In genomic region chr12:68772714-68773113, GRCh38 we compare ENCODE assay signal across 14 cellular contexts. TPM values are rescaled to one million over a fixed set of nuclear protein-coding genes. Genes with fewer than 3 reads are reported as not detected.
DNase-seq lines count a peak whose midpoint lies in the region; ATAC-seq, FAIRE-seq and TF ChIP-seq lines count a peak whose summit lies in the region.
"Had no signal": no experiment of that assay in that cellular context is flagged by ENCODE, and none has a peak within 500 bp of the region (broad histone marks: within the 10 kb centered on the region; RNA-seq: fewer than 3 reads in every experiment).

No MANE protein-coding gene starts in this region.

- peak in 1 of 2 donors; percentile 7 for DNase-seq in memory B cell (ENCODE audit: low spot score in 2 of 2)
- DNase-seq in left lung: no peak
- DNase-seq in NCI-H1092 (lab: John Stamatoyannopoulos, UW): no peak
- no peak for DNase-seq in frontal cortex (ENCODE audit: low spot score in 2 of 2)
- DNase-seq: activated T-cell treated with anti-CD3 and anti-CD28 coated beads, Interleukin-2, amount 50 U/mL, for 4 hours; COR-L47; MG63; NCI-H2227 treated with DMSO at 0.1 percent for 48 hours had no signal

- H3K4me2 ChIP-seq in OCI-LY3 (ENCODE audit: low read length): peak overlapping the region; percentile 38
- H3K4me2 ChIP-seq: hepatocyte, smooth muscle cell had no signal

- H3K36me3 ChIP-seq in OCI-LY3 (replicated peaks; ENCODE audit: low read depth, low read length) (no peaks in the 10 kb centered on the region), left lung (no peaks in the 10 kb centered on the region)
- H3K36me3 ChIP-seq: MG63 had no signal

- no peaks in the 10 kb centered on the region for H3K27me3 Mint-ChIP-seq in memory B cell

- peaks cover 8% of the 10 kb centered on the region; the same call in 1 of the 2 replicates for H3K4me1 ChIP-seq in OCI-LY3 (ENCODE audit: low read length)
- peaks cover 0 to 6% of the 10 kb centered on the region in 2 donors for H3K4me1 ChIP-seq in left lung
- H3K4me1 ChIP-seq: tibial nerve had no signal

- H3K4me3 ChIP-seq in OCI-LY3 (ENCODE audit: low read length): peak overlapping the region; percentile 14; the same call in 1 of the 2 replicates
- H3K4me3 ChIP-seq in left lung: no peak overlapping the region
- H3K4me3 ChIP-seq: hepatocyte, MG63, smooth muscle cell, tibial nerve had no signal

- no peak overlapping the region for H3K27ac ChIP-seq in OCI-LY3 (ENCODE audit: low read length)
- H3K27ac ChIP-seq in left lung: no peak overlapping the region
- H3K27ac ChIP-seq: hepatocyte, tibial nerve had no signal

- H3K9ac ChIP-seq in OCI-LY3 (ENCODE audit: low read length): no peak overlapping the region

- peaks cover 2% of the 10 kb centered on the region for H3K9me3 Mint-ChIP-seq in memory B cell
- H3K9me3 Mint-ChIP-seq: activated T-cell treated with anti-CD3 and anti-CD28 coated beads, Interleukin-2, amount 50 U/mL, for 4 hours had no signal

- peak overlapping the region; percentile 63 for H3K4me3 Mint-ChIP-seq in memory B cell
- H3K4me3 Mint-ChIP-seq: activated T-cell treated with anti-CD3 and anti-CD28 coated beads, Interleukin-2, amount 50 U/mL, for 4 hours had no signal

- no peak for FAIRE-seq in frontal cortex (lab: Jason Lieb, UNC)

- peaks cover 2% of the 10 kb centered on the region for H3K36me3 Mint-ChIP-seq in memory B cell

- intact Hi-C loops in left lung (cut with DNase I): no loop called here

- H4K20me1 ChIP-seq in OCI-LY3 (ENCODE audit: insufficient read depth, low read length): no peaks in the 10 kb centered on the region

- no peaks in the 10 kb centered on the region for H3K27me3 ChIP-seq in OCI-LY3 (ENCODE audit: low read depth, low read length)
- H3K27me3 ChIP-seq in left lung: no peaks in the 10 kb centered on the region
- H3K27me3 ChIP-seq: hepatocyte, MG63, tibial nerve had no signal

- H3K9me3 ChIP-seq in OCI-LY3 (ENCODE audit: insufficient read depth, low read length) (no peaks in the 10 kb centered on the region), left lung (no peaks in the 10 kb centered on the region)
- H3K9me3 ChIP-seq: MG63, tibial nerve had no signal

- TF ChIP-seq CTCF in OCI-LY3 (IDR thresholded peaks at IDR 0.05; ENCODE audit: low read depth, low read length): no peak
- no peak for TF ChIP-seq CTCF in left lung (IDR thresholded peaks at IDR 0.05)

- H3K27ac Mint-ChIP-seq in memory B cell: peak overlapping the region; percentile 85

- peaks cover 21% of the 10 kb centered on the region for H3K4me1 Mint-ChIP-seq in memory B cell

- H3K79me2 ChIP-seq in OCI-LY3 (ENCODE audit: low read length): no peaks in the 10 kb centered on the region
- H3K79me2 ChIP-seq: hepatocyte had no signal

- ATAC-seq in GM18498 (IDR thresholded peaks at IDR 0.05; ENCODE audit: unreplicated experiment): peak; percentile 85
- peak; percentile 57 for ATAC-seq in GM21367 (IDR thresholded peaks at IDR 0.05; ENCODE audit: unreplicated experiment)
- ATAC-seq in memory B cell (ENCODE audit: low read depth): peak; percentile 80
- ATAC-seq in left lung: no peak
- ATAC-seq: activated T-cell treated with anti-CD3 and anti-CD28 coated beads, Interleukin-2, amount 50 U/mL, for 4 hours had no signal

- no peak overlapping the region for H2AFZ ChIP-seq in OCI-LY3 (ENCODE audit: low read depth, low read length)
- H2AFZ ChIP-seq: hepatocyte had no signal

RNA-seq across cellular contexts. Expression of gene SLC35E3, which starts 26.7 kb away (rescaled TPM):
- 10 to 100 TPM in 1 of 2 donors, 1 to 10 TPM in 1; 6.3 to 12.3 TPM for total RNA-seq in left lung
- total RNA-seq in frontal cortex: 8.2 TPM

RNA-seq across cellular contexts. Expression of gene MDM2, which starts 35.3 kb away (rescaled TPM):
- 100 to 1,000 TPM; 136 to 174 TPM for total RNA-seq in left lung
- total RNA-seq in frontal cortex: 47.3 TPM
